Comparison of ENCODE assay signal across 26 cellular contexts in the genomic region with DNA sequence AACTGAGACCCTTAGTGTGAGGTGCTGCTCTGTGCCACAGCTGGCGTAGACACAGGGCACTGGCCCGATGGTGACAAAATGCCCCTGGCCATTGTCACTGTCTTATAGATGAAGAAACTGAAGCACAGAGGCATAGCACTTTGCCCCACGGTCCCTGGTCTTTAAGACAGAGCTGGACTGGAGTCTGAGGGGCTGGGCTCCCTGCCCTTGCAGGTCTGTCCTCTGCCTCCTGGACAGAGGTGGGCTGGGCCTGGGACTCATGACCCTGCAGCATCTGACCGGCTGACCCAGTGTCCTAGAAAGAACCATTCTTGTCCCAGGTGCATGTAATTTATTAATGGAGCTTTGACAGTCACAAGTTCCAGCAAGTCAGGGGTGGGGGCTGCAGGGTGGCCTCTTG. TPM values are rescaled to one million over a fixed set of nuclear protein-coding genes. Genes with fewer than 3 reads are reported as not detected.
A peak's percentile ranks its signal among the peaks of the same experiment; 100 is the strongest.
DNase-seq lines count a peak whose midpoint lies in the region; ATAC-seq, FAIRE-seq and TF ChIP-seq lines count a peak whose summit lies in the region.
"Had no signal": no experiment of that assay in that cellular context is flagged by ENCODE, and none has a peak within 500 bp of the region (broad histone marks: within the 10 kb centered on the region; RNA-seq: fewer than 3 reads in every experiment).

No MANE protein-coding gene starts in this region.

- WGBS in GM12878 (ENCODE audit: insufficient coverage, insufficient replicate concordance, low lambda C conversion rate, missing lambda C conversion rate) = 58% methylated on average over 4 of the region's 4 CpGs

- H3K4me2 ChIP-seq in Loucy (ENCODE audit: low read depth, low read length, poor library complexity, severe bottlenecking) (no peak overlapping the region), GM12878 (ENCODE audit: control insufficient read depth, insufficient read depth) (no peak overlapping the region)
- H3K4me2 ChIP-seq: hepatocyte had no signal

- H3K27me3 ChIP-seq in CD4-positive, CD25-positive, alpha-beta regulatory T cell (ENCODE audit: control insufficient read depth, insufficient read depth, low read length) = no peaks in the 10 kb centered on the region
- no peaks in the 10 kb centered on the region for H3K27me3 ChIP-seq in Loucy (ENCODE audit: insufficient read depth, low read length, poor library complexity, severe bottlenecking)
- no peaks in the 10 kb centered on the region for H3K27me3 ChIP-seq in GM12878 (replicated peaks in 1 of 2; ENCODE audit: control insufficient read depth in 2 of 2, insufficient read depth in 2 of 2, low read length in 1 of 2)
- H3K27me3 ChIP-seq: BE2C, hepatocyte, SJCRH30, testis, uterus had no signal

- no peaks in the 10 kb centered on the region for H3K9me3 ChIP-seq in CD4-positive, CD25-positive, alpha-beta regulatory T cell (ENCODE audit: control insufficient read depth in 2 of 2, low read length in 2 of 2)
- no peaks in the 10 kb centered on the region for H3K9me3 ChIP-seq in Loucy (ENCODE audit: insufficient read depth, low read depth, low read length)
- H3K9me3 ChIP-seq in GM12878 (replicated peaks; ENCODE audit: control insufficient read depth, insufficient read depth, low read length) = no peaks in the 10 kb centered on the region
- H3K9me3 ChIP-seq: BE2C, Caco-2, lower lobe of right lung, mucosa of descending colon, SJCRH30, testis, uterus had no signal

- H3F3A ChIP-seq in Loucy (ENCODE audit: low read depth) = no peaks in the 10 kb centered on the region

- H3K4me3 Mint-ChIP-seq in CD4-positive, CD25-positive, alpha-beta regulatory T cell = no peak overlapping the region
- H3K4me3 Mint-ChIP-seq in stimulated activated effector memory CD8-positive, alpha-beta T cell treated with anti-CD3 and anti-CD28 coated beads, Interleukin-12 subunit alpha, Interleukin-12 subunit beta, amount 100 ng/mL, for 72 hours = no peak overlapping the region
- H3K4me3 Mint-ChIP-seq: activated naive CD4-positive, alpha-beta T cell treated with anti-CD3 and anti-CD28 coated beads, Interleukin-2, amount 50 U/mL, for 24 hours; nephron had no signal

- no peak for TF ChIP-seq RAD21 in GM12878 (IDR thresholded peaks at IDR 0.05; ENCODE audit: insufficient read depth, low read depth, low read length)

- H3K27me3 Mint-ChIP-seq in CD4-positive, CD25-positive, alpha-beta regulatory T cell = no peaks in the 10 kb centered on the region
- H3K27me3 Mint-ChIP-seq: activated naive CD4-positive, alpha-beta T cell treated with anti-CD3 and anti-CD28 coated beads, Interleukin-2, amount 50 U/mL, for 24 hours had no signal

- no peaks in the 10 kb centered on the region for H3K9me2 ChIP-seq in Loucy (replicated peaks; ENCODE audit: low read depth, low read length)

- H3K36me3 Mint-ChIP-seq in CD4-positive, CD25-positive, alpha-beta regulatory T cell = peaks cover 35% of the 10 kb centered on the region
- peaks cover 81% of the 10 kb centered on the region for H3K36me3 Mint-ChIP-seq in stimulated activated effector memory CD8-positive, alpha-beta T cell treated with anti-CD3 and anti-CD28 coated beads, Interleukin-12 subunit alpha, Interleukin-12 subunit beta, amount 100 ng/mL, for 72 hours

- TF ChIP-seq CTCF in Loucy (conservative IDR thresholded peaks at IDR 0.05; ENCODE audit: low read length) (no peak), GM12878 (IDR thresholded peaks at IDR 0.05 in 2 of 3, conservative IDR thresholded peaks at IDR 0.05 in 1 of 3; ENCODE audit: control insufficient read depth in 2 of 3, extremely low read depth in 1 of 3, insufficient read depth in 1 of 3, low read depth in 3 of 3, low read length in 3 of 3) (no peak)

- FAIRE-seq in GM12878 (lab: Jason Lieb, UNC) = no peak
- FAIRE-seq: RCC 7860 had no signal

- no peak for DNase-seq in CD4-positive, CD25-positive, alpha-beta regulatory T cell
- no peak for DNase-seq in GM12878 (ENCODE audit: low read depth, low spot score)
- no peak for DNase-seq in stimulated activated effector memory CD8-positive, alpha-beta T cell treated with anti-CD3 and anti-CD28 coated beads, Interleukin-12 subunit alpha, Interleukin-12 subunit beta, amount 100 ng/mL, for 72 hours (ENCODE audit: low spot score in 2 of 2)
- no peak for DNase-seq in NCI-H2029 (lab: John Stamatoyannopoulos, UW)
- DNase-seq in NCI-H510A (lab: John Stamatoyannopoulos, UW) = no peak
- no peak for DNase-seq in mesenteric fat pad (ENCODE audit: low spot score)
- DNase-seq: ACHN; activated CD4-positive, alpha-beta T cell treated with anti-CD3 and anti-CD28 coated beads, Interleukin-2, amount 50 U/mL, for 4 hours; aorta; BE2C; Caco-2; GOT3; lower lobe of right lung; mucosa of descending colon; NCI-H1048; NCI-H748 treated with DMSO at 0.1 percent for 48 hours; SJCRH30; stimulated activated naive CD4-positive, alpha-beta T cell treated with Interleukin-2 at 50 U/mL for 16 hours; T-helper 1 cell; testis; uterus had no signal

- no peak overlapping the region for H2AFZ ChIP-seq in Loucy (ENCODE audit: low read length)
- no peak overlapping the region for H2AFZ ChIP-seq in GM12878 (ENCODE audit: control insufficient read depth, low read depth, low read length)
- H2AFZ ChIP-seq: hepatocyte had no signal

- TSS peak; percentile 34 for BruUV-seq in GM12878 (replicated peaks; lab: Mats Ljungman, UMichigan)

- H3K4me1 Mint-ChIP-seq in CD4-positive, CD25-positive, alpha-beta regulatory T cell = peaks cover 0 to 10% (median 5%) of the 10 kb centered on the region in 4 donors
- H3K4me1 Mint-ChIP-seq in stimulated activated effector memory CD8-positive, alpha-beta T cell treated with anti-CD3 and anti-CD28 coated beads, Interleukin-12 subunit alpha, Interleukin-12 subunit beta, amount 100 ng/mL, for 72 hours = peaks cover 10% of the 10 kb centered on the region
- H3K4me1 Mint-ChIP-seq: nephron had no signal

- RAD21 ChIA-PET in GM12878 (lab: Charles Lee; ENCODE audit: unreplicated experiment) = no interaction called here

- in situ Hi-C loops in GM12878 (cut with MboI) = no loop called here

- no peaks in the 10 kb centered on the region for H3K9me3 Mint-ChIP-seq in CD4-positive, CD25-positive, alpha-beta regulatory T cell
- H3K9me3 Mint-ChIP-seq in stimulated activated effector memory CD8-positive, alpha-beta T cell treated with anti-CD3 and anti-CD28 coated beads, Interleukin-12 subunit alpha, Interleukin-12 subunit beta, amount 100 ng/mL, for 72 hours = no peaks in the 10 kb centered on the region
- H3K9me3 Mint-ChIP-seq: activated naive CD4-positive, alpha-beta T cell treated with anti-CD3 and anti-CD28 coated beads, Interleukin-2, amount 50 U/mL, for 24 hours; nephron had no signal

- H4K20me1 ChIP-seq in Loucy (ENCODE audit: insufficient read depth, low read length, poor library complexity, severe bottlenecking) = no peaks in the 10 kb centered on the region
- H4K20me1 ChIP-seq in GM12878 (ENCODE audit: control insufficient read depth, insufficient read depth) = no peaks in the 10 kb centered on the region

- no peak overlapping the region for H3K4me3 ChIP-seq in CD4-positive, CD25-positive, alpha-beta regulatory T cell (ENCODE audit: low read depth, low read length)
- H3K4me3 ChIP-seq in Loucy (ENCODE audit: low read length, poor library complexity, severe bottlenecking) (no peak overlapping the region), GM12878 (no peak overlapping the region)
- H3K4me3 ChIP-seq: hepatocyte, lower lobe of right lung, mucosa of descending colon, SJCRH30, testis, uterus had no signal

- no peak for TF ChIP-seq POLR2A in GM12878 (IDR thresholded peaks at IDR 0.05; ENCODE audit: low read depth, low read length)

- CTCF ChIA-PET in GM12878 (lab: Yijun Ruan, JAX) = no interaction called here

- H3K36me3 ChIP-seq in CD4-positive, CD25-positive, alpha-beta regulatory T cell (ENCODE audit: control insufficient read depth, insufficient read depth, low read length) = peaks cover 29% of the 10 kb centered on the region
- peaks cover 70% of the 10 kb centered on the region; the same call in 1 of the 2 replicates for H3K36me3 ChIP-seq in Loucy (ENCODE audit: insufficient read depth, low read length)
- peaks cover 21 to 38% of the 10 kb centered on the region in 2 experiments for H3K36me3 ChIP-seq in GM12878 (ENCODE audit: control insufficient read depth in 2 of 2, insufficient read depth in 2 of 2, low read length in 1 of 2)
- H3K36me3 ChIP-seq: uterus had no signal

- H3K27ac ChIP-seq in CD4-positive, CD25-positive, alpha-beta regulatory T cell (ENCODE audit: insufficient read depth, low read length, poor library complexity, severe bottlenecking) = no peak overlapping the region
- H3K27ac ChIP-seq in GM12878 (ENCODE audit: control insufficient read depth, insufficient read depth) = no peak overlapping the region
- H3K27ac ChIP-seq: hepatocyte, lower lobe of right lung, SJCRH30, testis, uterus had no signal

- SMC1A ChIA-PET in GM12878 (lab: Charles Lee; ENCODE audit: uncharacterized antibody, unreplicated experiment) = no interaction called here

- no peaks in the 10 kb centered on the region for H3K79me2 ChIP-seq in Loucy (ENCODE audit: insufficient read depth, low read length)
- no peaks in the 10 kb centered on the region for H3K79me2 ChIP-seq in GM12878 (ENCODE audit: control insufficient read depth, insufficient read depth, low read length)
- H3K79me2 ChIP-seq: hepatocyte had no signal

- ATAC-seq in CD4-positive, CD25-positive, alpha-beta regulatory T cell (ENCODE audit: low read depth in 2 of 2) = no peak
- no peak for ATAC-seq in GM12878
- no peak for ATAC-seq in stimulated activated effector memory CD8-positive, alpha-beta T cell treated with anti-CD3 and anti-CD28 coated beads, Interleukin-12 subunit alpha, Interleukin-12 subunit beta, amount 100 ng/mL, for 72 hours
- ATAC-seq: lower lobe of right lung, mucosa of descending colon had no signal

- intact Hi-C loops in GM12878 (cut with micrococcal nuclease; ENCODE audit: unreplicated experiment) = no loop called here

- no peaks in the 10 kb centered on the region for H3K4me1 ChIP-seq in CD4-positive, CD25-positive, alpha-beta regulatory T cell (ENCODE audit: control insufficient read depth, insufficient read depth, low read length, poor library complexity, severe bottlenecking)
- H3K4me1 ChIP-seq in Loucy (ENCODE audit: insufficient read depth, low read length, poor library complexity, severe bottlenecking) (peaks cover 13% of the 10 kb centered on the region), GM12878 (ENCODE audit: control insufficient read depth, insufficient read depth, low read length) (no peaks in the 10 kb centered on the region)
- H3K4me1 ChIP-seq: BE2C, Caco-2, SJCRH30, testis, uterus had no signal

- H3K9ac ChIP-seq in Loucy (ENCODE audit: low read depth, low read length, poor library complexity, severe bottlenecking) = peak overlapping the region; percentile 8
- H3K9ac ChIP-seq in GM12878 (ENCODE audit: control insufficient read depth, insufficient read depth, low read length) = no peak overlapping the region

- no peak for TF ChIP-seq EP300 in GM12878 (IDR thresholded peaks at IDR 0.05; ENCODE audit: borderline replicate concordance in 1 of 2, control insufficient read depth in 1 of 2, low read depth in 2 of 2, low read length in 2 of 2)

- POLR2A ChIA-PET in GM12878 (lab: Charles Lee) = no interaction called here

- peak overlapping the region in 2 of 3 donors; percentile 64 to 85 for H3K27ac Mint-ChIP-seq in CD4-positive, CD25-positive, alpha-beta regulatory T cell
- H3K27ac Mint-ChIP-seq in stimulated activated effector memory CD8-positive, alpha-beta T cell treated with anti-CD3 and anti-CD28 coated beads, Interleukin-12 subunit alpha, Interleukin-12 subunit beta, amount 100 ng/mL, for 72 hours = peak overlapping the region; percentile 64
- H3K27ac Mint-ChIP-seq: activated naive CD4-positive, alpha-beta T cell treated with anti-CD3 and anti-CD28 coated beads, Interleukin-2, amount 50 U/mL, for 24 hours; nephron had no signal

RNA-seq across cellular contexts. Expression of gene SLFNL1, which starts 6.2 kb away (rescaled TPM):
- 0.30 TPM for total RNA-seq in CD4-positive, CD25-positive, alpha-beta regulatory T cell
- under 1 TPM in 3 of 4 donors, not detected in 1; 0.07 to 0.41 (median 0.38) TPM for polyA plus RNA-seq in CD4-positive, CD25-positive, alpha-beta regulatory T cell
- total RNA-seq in GM12878 (2013; cell fraction: nucleolus; rRNA removed) = 4.3 and 4.8 TPM in 2 replicates
- 0.11 and 0.22 TPM in 2 replicates for total RNA-seq in GM12878 (2014; rRNA removed)
- total RNA-seq in GM12878 (2014; rRNA removed; fragmentation: Illumina TruSeq; extraction: Trizol) = 0.13 and 0.23 TPM in 2 replicates
- total RNA-seq in GM12878 (2021) = 0.18 and 0.24 TPM in 2 replicates
- 0.12 TPM for polyA plus RNA-seq in GM12878 (2011; ENCODE audit: low read depth)
- 0.16 and 0.18 TPM in 2 replicates for polyA plus RNA-seq in GM12878 (2011; rRNA removed)
- polyA plus RNA-seq in GM12878 (2011; cell fraction: cytosol; rRNA removed) = 0.12 and 0.19 TPM in 2 replicates
- polyA plus RNA-seq in GM12878 (2011; cell fraction: nucleus; rRNA removed) = 1.1 and 1.2 TPM in 2 replicates
- polyA plus RNA-seq in GM12878 (2012) = 0.17 and 0.46 TPM in 2 replicates
- 0.10 TPM in 1 of 2 replicates, not detected in the other for polyA plus RNA-seq in GM12878 (2014; fragmentation: Illumina TruSeq; extraction: Trizol)
- polyA plus RNA-seq in GM12878 (2014; fragmentation: Nextera tagmentation; extraction: Ambion mirVana) = not detected
- polyA plus RNA-seq in GM12878 (2014; rRNA removed) = 0.05 and 0.20 TPM in 2 replicates
- polyA plus RNA-seq in GM12878 (2016; fragmentation: Nextera tagmentation; extraction: Ambion mirVana) = under 1 TPM; 0.55 to 0.98 TPM
- polyA minus RNA-seq in GM12878 (2011; rRNA and poly(A)+ RNA removed) = 0.59 and 1.3 TPM in 2 replicates
- polyA minus RNA-seq in GM12878 (2011; cell fraction: cytosol; rRNA and poly(A)+ RNA removed) = not detected in 2 replicates
- 1.6 and 3.3 TPM in 2 replicates for polyA minus RNA-seq in GM12878 (2011; cell fraction: nucleus; rRNA and poly(A)+ RNA removed)
- 0.22 TPM for total RNA-seq in mesenteric fat pad

RNA-seq across cellular contexts. Expression of gene CTPS1, which starts 35.8 kb away (rescaled TPM):
- total RNA-seq in CD4-positive, CD25-positive, alpha-beta regulatory T cell = 42.5 TPM
- 10 to 100 TPM; 12.5 to 14.9 (median 13.2) TPM for polyA plus RNA-seq in CD4-positive, CD25-positive, alpha-beta regulatory T cell
- total RNA-seq in GM12878 (2013; cell fraction: nucleolus; rRNA removed) = 72.6 and 73.7 TPM in 2 replicates
- 42.9 and 46.4 TPM in 2 replicates for total RNA-seq in GM12878 (2014; rRNA removed)
- 71.5 and 74.7 TPM in 2 replicates for total RNA-seq in GM12878 (2014; rRNA removed; fragmentation: Illumina TruSeq; extraction: Trizol)
- total RNA-seq in GM12878 (2021) = 73.8 and 75.8 TPM in 2 replicates
- 23.7 TPM for polyA plus RNA-seq in GM12878 (2011; ENCODE audit: low read depth)
- polyA plus RNA-seq in GM12878 (2011; rRNA removed) = 24.0 and 27.5 TPM in 2 replicates
- polyA plus RNA-seq in GM12878 (2011; cell fraction: cytosol; rRNA removed) = 28.2 and 28.3 TPM in 2 replicates
- polyA plus RNA-seq in GM12878 (2011; cell fraction: nucleus; rRNA removed) = 71.0 and 107 TPM in 2 replicates
- polyA plus RNA-seq in GM12878 (2012) = 24.7 and 25.1 TPM in 2 replicates
- 106 and 138 TPM in 2 replicates for polyA plus RNA-seq in GM12878 (2014; fragmentation: Illumina TruSeq; extraction: Trizol)
- polyA plus RNA-seq in GM12878 (2014; fragmentation: Nextera tagmentation; extraction: Ambion mirVana) = 10 to 100 TPM; 44.8 to 50.9 TPM
- polyA plus RNA-seq in GM12878 (2014; rRNA removed) = 49.2 and 49.7 TPM in 2 replicates
- polyA plus RNA-seq in GM12878 (2016; fragmentation: Nextera tagmentation; extraction: Ambion mirVana) = 100 to 1,000 TPM in 1 of 2 experiments, 10 to 100 TPM in 1; 97.0 to 101 TPM
- 35.7 and 55.2 TPM in 2 replicates for polyA minus RNA-seq in GM12878 (2011; rRNA and poly(A)+ RNA removed)
- polyA minus RNA-seq in GM12878 (2011; cell fraction: cytosol; rRNA and poly(A)+ RNA removed) = 14.0 and 17.6 TPM in 2 replicates
- 46.8 and 107 TPM in 2 replicates for polyA minus RNA-seq in GM12878 (2011; cell fraction: nucleus; rRNA and poly(A)+ RNA removed)
- total RNA-seq in mesenteric fat pad = 18.4 TPM
